In the genomic region with DNA sequence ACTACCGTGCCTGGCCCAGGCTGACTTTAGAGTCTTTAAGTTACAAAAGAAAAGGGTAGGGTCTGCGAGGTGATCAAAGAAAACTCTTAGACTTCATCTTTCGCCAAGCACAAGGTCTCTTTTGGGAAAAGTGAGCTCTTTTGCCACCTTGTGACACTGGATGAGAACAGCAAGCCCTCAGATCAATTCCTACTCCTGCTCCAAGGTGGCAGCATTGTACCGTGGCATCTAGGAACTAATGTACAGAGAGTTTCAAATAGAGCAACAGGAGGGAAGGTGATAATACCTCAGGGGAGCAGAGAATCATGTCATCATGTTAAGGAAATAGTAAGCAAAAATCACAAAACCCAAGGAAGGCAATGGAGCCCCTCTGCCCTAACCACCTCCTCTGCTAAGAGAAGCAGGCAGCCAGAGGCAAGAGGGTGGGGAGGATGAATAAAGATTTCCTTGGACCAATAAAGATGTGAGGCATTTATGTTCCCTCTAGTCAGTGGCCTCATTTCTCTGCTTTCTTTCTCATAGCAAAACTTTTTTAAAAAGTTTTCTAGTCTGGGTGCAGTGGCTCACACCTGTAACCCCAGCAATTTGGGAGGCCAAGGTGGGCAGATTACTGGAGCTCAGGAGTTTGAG, we compare ENCODE assay signal across 1 cellular context.
TF ChIP-seq lines count a peak whose summit lies in the region.

No MANE protein-coding gene starts in this region.

TF ChIP-seq in K562, 482 proteins besides CTCF, POLR2A, EP300 and RAD21 (continued from another document and continues in another):
- TF ChIP-seq KLF16 (IDR thresholded peaks at IDR 0.05), result peak; percentile 66; the same call in 1 of the 2 replicates
- TF ChIP-seq, protein P1, sequence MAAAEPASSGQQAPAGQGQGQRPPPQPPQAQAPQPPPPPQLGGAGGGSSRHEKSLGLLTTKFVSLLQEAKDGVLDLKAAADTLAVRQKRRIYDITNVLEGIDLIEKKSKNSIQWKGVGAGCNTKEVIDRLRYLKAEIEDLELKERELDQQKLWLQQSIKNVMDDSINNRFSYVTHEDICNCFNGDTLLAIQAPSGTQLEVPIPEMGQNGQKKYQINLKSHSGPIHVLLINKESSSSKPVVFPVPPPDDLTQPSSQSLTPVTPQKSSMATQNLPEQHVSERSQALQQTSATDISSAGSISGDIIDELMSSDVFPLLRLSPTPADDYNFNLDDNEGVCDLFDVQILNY (CRISPR knock-in tag; IDR thresholded peaks at IDR 0.05), result no peak
- 0 out of 2 replicates have a peak, but pooled peaks have one; percentile 46 for TF ChIP-seq PREB (CRISPR knock-in tag; IDR thresholded peaks at IDR 0.05)
- TF ChIP-seq SRSF7 (optimal IDR thresholded peaks at IDR 0.05; ENCODE audit: low read depth, low read length), result no peak
- TF ChIP-seq MYC (IDR thresholded peaks at IDR 0.05; ENCODE audit: low read depth, low read length), result peak; percentile 68
- TF ChIP-seq MYC (CRISPR knock-in tag; IDR thresholded peaks at IDR 0.05; ENCODE audit: borderline replicate concordance, low read depth), result no peak
- TF ChIP-seq TARDBP (IDR thresholded peaks at IDR 0.05), result 0 out of 2 replicates have a peak, but pooled peaks have one; percentile 42
- TF ChIP-seq ZKSCAN1 (IDR thresholded peaks at IDR 0.05; ENCODE audit: low read depth, low read length), result no peak
- no peak for TF ChIP-seq ATF4 (CRISPR knock-in tag; IDR thresholded peaks at IDR 0.05)
- TF ChIP-seq, protein P2, sequence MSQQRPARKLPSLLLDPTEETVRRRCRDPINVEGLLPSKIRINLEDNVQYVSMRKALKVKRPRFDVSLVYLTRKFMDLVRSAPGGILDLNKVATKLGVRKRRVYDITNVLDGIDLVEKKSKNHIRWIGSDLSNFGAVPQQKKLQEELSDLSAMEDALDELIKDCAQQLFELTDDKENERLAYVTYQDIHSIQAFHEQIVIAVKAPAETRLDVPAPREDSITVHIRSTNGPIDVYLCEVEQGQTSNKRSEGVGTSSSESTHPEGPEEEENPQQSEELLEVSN (IDR thresholded peaks at IDR 0.05; ENCODE audit: borderline replicate concordance in 1 of 2, extremely low read depth in 1 of 2, insufficient read depth in 1 of 2, insufficient read length in 1 of 2, low read depth in 1 of 2, low read length in 1 of 2, poor library complexity in 1 of 2, severe bottlenecking in 1 of 2), result peak in 1 of 2 experiments; percentile 15
- TF ChIP-seq ZNF384 (IDR thresholded peaks at IDR 0.05; ENCODE audit: low read depth, low read length), result peak; percentile 16; the same call in 1 of the 2 replicates
- no peak for TF ChIP-seq MTA1 (IDR thresholded peaks at IDR 0.05; ENCODE audit: borderline replicate concordance)
- peak; percentile 54; the same call in 1 of the 2 replicates for TF ChIP-seq JUND (IDR thresholded peaks at IDR 0.05; ENCODE audit: borderline replicate concordance, low read depth, low read length)
- TF ChIP-seq JUND (tag; IDR thresholded peaks at IDR 0.05; ENCODE audit: borderline replicate concordance, low read depth, low read length), result no peak; the same call in 2 of the 3 replicates
- peak; percentile 13; the same call in 1 of the 2 replicates for TF ChIP-seq KLF13 (tag; IDR thresholded peaks at IDR 0.05; ENCODE audit: borderline replicate concordance, low read depth)
- TF ChIP-seq FUS (optimal IDR thresholded peaks at IDR 0.05; ENCODE audit: low read depth, low read length), result no peak
- no peak for TF ChIP-seq TBL1XR1 (IDR thresholded peaks at IDR 0.05; ENCODE audit: low read length in 2 of 2)
- no peak for TF ChIP-seq HDAC3 (IDR thresholded peaks at IDR 0.05; ENCODE audit: borderline replicate concordance, partially characterized antibody)
- TF ChIP-seq SOX6 (IDR thresholded peaks at IDR 0.05), result no peak
- TF ChIP-seq ZNF766 (CRISPR knock-in tag; conservative IDR thresholded peaks at IDR 0.05), result no peak
- TF ChIP-seq PURB (CRISPR knock-in tag; IDR thresholded peaks at IDR 0.05; ENCODE audit: low read depth), result no peak
- TF ChIP-seq SETDB1 (IDR thresholded peaks at IDR 0.05; ENCODE audit: low read length), result no peak
- TF ChIP-seq NRF1 (conservative IDR thresholded peaks at IDR 0.05 in 1 of 2, IDR thresholded peaks at IDR 0.05 in 1 of 2), result 0 out of 4 replicates have a peak, but pooled peaks of 1 of the 2 experiments have one; percentile 9
- TF ChIP-seq, protein P3, sequence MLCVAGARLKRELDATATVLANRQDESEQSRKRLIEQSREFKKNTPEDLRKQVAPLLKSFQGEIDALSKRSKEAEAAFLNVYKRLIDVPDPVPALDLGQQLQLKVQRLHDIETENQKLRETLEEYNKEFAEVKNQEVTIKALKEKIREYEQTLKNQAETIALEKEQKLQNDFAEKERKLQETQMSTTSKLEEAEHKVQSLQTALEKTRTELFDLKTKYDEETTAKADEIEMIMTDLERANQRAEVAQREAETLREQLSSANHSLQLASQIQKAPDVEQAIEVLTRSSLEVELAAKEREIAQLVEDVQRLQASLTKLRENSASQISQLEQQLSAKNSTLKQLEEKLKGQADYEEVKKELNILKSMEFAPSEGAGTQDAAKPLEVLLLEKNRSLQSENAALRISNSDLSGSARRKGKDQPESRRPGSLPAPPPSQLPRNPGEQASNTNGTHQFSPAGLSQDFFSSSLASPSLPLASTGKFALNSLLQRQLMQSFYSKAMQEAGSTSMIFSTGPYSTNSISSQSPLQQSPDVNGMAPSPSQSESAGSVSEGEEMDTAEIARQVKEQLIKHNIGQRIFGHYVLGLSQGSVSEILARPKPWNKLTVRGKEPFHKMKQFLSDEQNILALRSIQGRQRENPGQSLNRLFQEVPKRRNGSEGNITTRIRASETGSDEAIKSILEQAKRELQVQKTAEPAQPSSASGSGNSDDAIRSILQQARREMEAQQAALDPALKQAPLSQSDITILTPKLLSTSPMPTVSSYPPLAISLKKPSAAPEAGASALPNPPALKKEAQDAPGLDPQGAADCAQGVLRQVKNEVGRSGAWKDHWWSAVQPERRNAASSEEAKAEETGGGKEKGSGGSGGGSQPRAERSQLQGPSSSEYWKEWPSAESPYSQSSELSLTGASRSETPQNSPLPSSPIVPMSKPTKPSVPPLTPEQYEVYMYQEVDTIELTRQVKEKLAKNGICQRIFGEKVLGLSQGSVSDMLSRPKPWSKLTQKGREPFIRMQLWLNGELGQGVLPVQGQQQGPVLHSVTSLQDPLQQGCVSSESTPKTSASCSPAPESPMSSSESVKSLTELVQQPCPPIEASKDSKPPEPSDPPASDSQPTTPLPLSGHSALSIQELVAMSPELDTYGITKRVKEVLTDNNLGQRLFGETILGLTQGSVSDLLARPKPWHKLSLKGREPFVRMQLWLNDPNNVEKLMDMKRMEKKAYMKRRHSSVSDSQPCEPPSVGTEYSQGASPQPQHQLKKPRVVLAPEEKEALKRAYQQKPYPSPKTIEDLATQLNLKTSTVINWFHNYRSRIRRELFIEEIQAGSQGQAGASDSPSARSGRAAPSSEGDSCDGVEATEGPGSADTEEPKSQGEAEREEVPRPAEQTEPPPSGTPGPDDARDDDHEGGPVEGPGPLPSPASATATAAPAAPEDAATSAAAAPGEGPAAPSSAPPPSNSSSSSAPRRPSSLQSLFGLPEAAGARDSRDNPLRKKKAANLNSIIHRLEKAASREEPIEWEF (CRISPR knock-in tag; IDR thresholded peaks at IDR 0.05), result no peak
- 0 out of 2 replicates have a peak, but pooled peaks have one; percentile 24 for TF ChIP-seq NCOA1 (IDR thresholded peaks at IDR 0.05; ENCODE audit: low read depth)
- TF ChIP-seq, protein P4, sequence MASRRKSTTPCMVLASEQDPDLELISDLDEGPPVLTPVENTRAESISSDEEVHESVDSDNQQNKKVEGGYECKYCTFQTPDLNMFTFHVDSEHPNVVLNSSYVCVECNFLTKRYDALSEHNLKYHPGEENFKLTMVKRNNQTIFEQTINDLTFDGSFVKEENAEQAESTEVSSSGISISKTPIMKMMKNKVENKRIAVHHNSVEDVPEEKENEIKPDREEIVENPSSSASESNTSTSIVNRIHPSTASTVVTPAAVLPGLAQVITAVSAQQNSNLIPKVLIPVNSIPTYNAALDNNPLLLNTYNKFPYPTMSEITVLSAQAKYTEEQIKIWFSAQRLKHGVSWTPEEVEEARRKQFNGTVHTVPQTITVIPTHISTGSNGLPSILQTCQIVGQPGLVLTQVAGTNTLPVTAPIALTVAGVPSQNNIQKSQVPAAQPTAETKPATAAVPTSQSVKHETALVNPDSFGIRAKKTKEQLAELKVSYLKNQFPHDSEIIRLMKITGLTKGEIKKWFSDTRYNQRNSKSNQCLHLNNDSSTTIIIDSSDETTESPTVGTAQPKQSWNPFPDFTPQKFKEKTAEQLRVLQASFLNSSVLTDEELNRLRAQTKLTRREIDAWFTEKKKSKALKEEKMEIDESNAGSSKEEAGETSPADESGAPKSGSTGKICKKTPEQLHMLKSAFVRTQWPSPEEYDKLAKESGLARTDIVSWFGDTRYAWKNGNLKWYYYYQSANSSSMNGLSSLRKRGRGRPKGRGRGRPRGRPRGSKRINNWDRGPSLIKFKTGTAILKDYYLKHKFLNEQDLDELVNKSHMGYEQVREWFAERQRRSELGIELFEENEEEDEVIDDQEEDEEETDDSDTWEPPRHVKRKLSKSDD (conservative IDR thresholded peaks at IDR 0.05; ENCODE audit: low read length), result 0 out of 2 replicates have a peak, but pooled peaks have one; percentile 54
- TF ChIP-seq IRF1 (CRISPR knock-in tag; IDR thresholded peaks at IDR 0.05; ENCODE audit: borderline replicate concordance), result no peak
- TF ChIP-seq ZNF212 (CRISPR knock-in tag; IDR thresholded peaks at IDR 0.05), result no peak
- TF ChIP-seq NR1H2 (CRISPR knock-in tag; IDR thresholded peaks at IDR 0.05), result no peak
- TF ChIP-seq PML (IDR thresholded peaks at IDR 0.05; ENCODE audit: low read length), result no peak
- TF ChIP-seq MLLT1 (IDR thresholded peaks at IDR 0.05), result peak in 1 of 2 experiments; percentile 91; a peak in 2 of 4 replicates
- peak; percentile 98 for TF ChIP-seq ARID2 (IDR thresholded peaks at IDR 0.05)
- peak; percentile 65 for TF ChIP-seq CTBP1 (IDR thresholded peaks at IDR 0.05; ENCODE audit: borderline replicate concordance)
- TF ChIP-seq, protein P5, sequence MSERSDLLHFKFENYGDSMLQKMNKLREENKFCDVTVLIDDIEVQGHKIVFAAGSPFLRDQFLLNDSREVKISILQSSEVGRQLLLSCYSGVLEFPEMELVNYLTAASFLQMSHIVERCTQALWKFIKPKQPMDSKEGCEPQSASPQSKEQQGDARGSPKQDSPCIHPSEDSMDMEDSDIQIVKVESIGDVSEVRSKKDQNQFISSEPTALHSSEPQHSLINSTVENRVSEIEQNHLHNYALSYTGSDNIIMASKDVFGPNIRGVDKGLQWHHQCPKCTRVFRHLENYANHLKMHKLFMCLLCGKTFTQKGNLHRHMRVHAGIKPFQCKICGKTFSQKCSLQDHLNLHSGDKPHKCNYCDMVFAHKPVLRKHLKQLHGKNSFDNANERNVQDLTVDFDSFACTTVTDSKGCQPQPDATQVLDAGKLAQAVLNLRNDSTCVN (CRISPR knock-in tag; IDR thresholded peaks at IDR 0.05), result no peak
- no peak for TF ChIP-seq RAD51 (IDR thresholded peaks at IDR 0.05; ENCODE audit: borderline replicate concordance, low read depth)
- no peak for TF ChIP-seq ZNF232 (CRISPR knock-in tag; IDR thresholded peaks at IDR 0.05)
- TF ChIP-seq TAF15 (IDR thresholded peaks at IDR 0.05; ENCODE audit: low read depth, low read length), result no peak
- no peak for TF ChIP-seq NCOR1 (IDR thresholded peaks at IDR 0.05)
- TF ChIP-seq, protein P6, sequence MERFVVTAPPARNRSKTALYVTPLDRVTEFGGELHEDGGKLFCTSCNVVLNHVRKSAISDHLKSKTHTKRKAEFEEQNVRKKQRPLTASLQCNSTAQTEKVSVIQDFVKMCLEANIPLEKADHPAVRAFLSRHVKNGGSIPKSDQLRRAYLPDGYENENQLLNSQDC (CRISPR knock-in tag; IDR thresholded peaks at IDR 0.05), result no peak
- peak in 1 of 2 experiments; percentile 37; a peak in 1 of 4 replicates for TF ChIP-seq HDAC1 (IDR thresholded peaks at IDR 0.05)
- TF ChIP-seq RCOR1 (IDR thresholded peaks at IDR 0.05; ENCODE audit: borderline replicate concordance in 1 of 2, low read depth in 2 of 2, low read length in 2 of 2), result peak in 1 of 2 experiments; percentile 42; a peak in 1 of 4 replicates
